ENCODE assay signal across 8 cellular contexts in genomic region chr2:20962939-20963543, GRCh38.
DNase-seq lines count a peak whose midpoint lies in the region; ATAC-seq and TF ChIP-seq lines count a peak whose summit lies in the region.

No MANE protein-coding gene starts in this region.

- ATAC-seq in GM18508 (IDR thresholded peaks at IDR 0.05; ENCODE audit: insufficient read depth, unreplicated experiment) (peak; percentile 78), HG03175 (IDR thresholded peaks at IDR 0.05; ENCODE audit: unreplicated experiment) (peak; percentile 85)

- peak; percentile 3 for DNase-seq in AG04450 (ENCODE audit: low read depth, low spot score)
- peak; percentile 57 for DNase-seq in NCI-H524 treated with DMSO at 0.1 percent for 48 hours (lab: John Stamatoyannopoulos, UW)
- peak; percentile 79 to 82 for DNase-seq in activated CD4-positive, alpha-beta T cell treated with anti-CD3 and anti-CD28 coated beads, Interleukin-2, amount 50 U/mL, for 48 hours
- peak; percentile 62 for DNase-seq in effector CD4-positive, alpha-beta T cell
- peak; percentile 77 for DNase-seq in medulla oblongata (ENCODE audit: extremely low spot score)
- DNase-seq in stimulated activated CD8-positive, alpha-beta memory T cell treated with anti-CD3 and anti-CD28 coated beads, Interleukin-15, amount 100 ng/mL, for 1 hour (ENCODE audit: low read depth) = peak; percentile 59

- peak; percentile 89 for TF ChIP-seq CTCF in AG04450 (IDR thresholded peaks at IDR 0.05; ENCODE audit: low read depth, low read length)

- H3K27me3 ChIP-seq in AG04450 (ENCODE audit: control insufficient read depth, insufficient read depth, low read length) = peaks cover 9% of the 10 kb centered on the region

- H3K27ac ChIP-seq in AG04450 (ENCODE audit: low read depth, low read length) = no peak overlapping the region

- POLR2A ChIA-PET in AG04450 (lab: Yijun Ruan, JAX) = no interaction called here

- CTCF ChIA-PET in AG04450 (lab: Charles Lee) = interaction anchor here (0.6 to 6.4 kb wide), 24 partner anchors 8 to 1685 kb away, joined by 3 to 302 read pairs (median 4); partner anchors contain the start of gene LDAH

- no peaks in the 10 kb centered on the region for H3K9me3 ChIP-seq in AG04450 (ENCODE audit: control insufficient read depth, insufficient read depth, low read length)

- H3K4me3 ChIP-seq in AG04450 (ENCODE audit: low read depth, low read length) = no peak overlapping the region

Comparison
In these comparisons a context has a peak if more than half of its experiments do, and no peak if none do; other contexts are left out.
1. DNase-seq: peak in every context shown above with its lines; median percentile 80 in activated CD4-positive, alpha-beta T cell treated with anti-CD3 and anti-CD28 coated beads, Interleukin-2, amount 50 U/mL, for 48 hours; 77 in medulla oblongata; 62 in effector CD4-positive, alpha-beta T cell; 59 in stimulated activated CD8-positive, alpha-beta memory T cell treated with anti-CD3 and anti-CD28 coated beads, Interleukin-15, amount 100 ng/mL, for 1 hour; 57 in NCI-H524 treated with DMSO at 0.1 percent for 48 hours; 3 in AG04450.